In genomic region chr19:9861503-9861902, GRCh38 we compare ENCODE assay signal across 20 cellular contexts. TPM values are rescaled to one million over a fixed set of nuclear protein-coding genes. Genes with fewer than 3 reads are reported as not detected.
DNase-seq lines count a peak whose midpoint lies in the region; ATAC-seq lines count a peak whose summit lies in the region.
"Had no signal": no experiment of that assay in that cellular context is flagged by ENCODE, and none has a peak within 500 bp of the region (broad histone marks: within the 10 kb centered on the region; RNA-seq: fewer than 3 reads in every experiment).

No MANE protein-coding gene starts in this region.

- H3K9me3 Mint-ChIP-seq in T-helper 1 cell treated with Interleukin-12 subunit alpha and Interleukin-12 subunit beta and Interleukin-4 antibody, amounts not matched to agents 30 μg/mL and 1 μg/mL, for 36 hours: no peaks in the 10 kb centered on the region
- no peaks in the 10 kb centered on the region for H3K9me3 Mint-ChIP-seq in activated naive CD8-positive, alpha-beta T cell treated with anti-CD3 and anti-CD28 coated beads, Interleukin-2, amount 10 ng/mL, durations not matched to agents 7 days and 5 days
- H3K9me3 Mint-ChIP-seq in activated naive CD8-positive, alpha-beta T cell treated with anti-CD3 and anti-CD28 coated beads, Interleukin-2, amount 50 U/mL, for 24 hours: no peaks in the 10 kb centered on the region
- H3K9me3 Mint-ChIP-seq in central memory CD8-positive, alpha-beta T cell: no peaks in the 10 kb centered on the region

- H3K27ac Mint-ChIP-seq in T-helper 1 cell treated with Interleukin-12 subunit alpha and Interleukin-12 subunit beta and Interleukin-4 antibody, amounts not matched to agents 30 μg/mL and 1 μg/mL, for 36 hours: peak overlapping the region; percentile 76
- H3K27ac Mint-ChIP-seq in activated naive CD8-positive, alpha-beta T cell treated with anti-CD3 and anti-CD28 coated beads, Interleukin-2, amount 10 ng/mL, durations not matched to agents 7 days and 5 days: peak overlapping the region; percentile 99
- H3K27ac Mint-ChIP-seq in activated naive CD8-positive, alpha-beta T cell treated with anti-CD3 and anti-CD28 coated beads, Interleukin-2, amount 50 U/mL, for 24 hours: no peak overlapping the region
- peak overlapping the region; percentile 89 for H3K27ac Mint-ChIP-seq in central memory CD8-positive, alpha-beta T cell (ENCODE audit: low read depth)
- H3K27ac Mint-ChIP-seq: B cell had no signal

- H3K27me3 Mint-ChIP-seq in T-helper 1 cell treated with Interleukin-12 subunit alpha and Interleukin-12 subunit beta and Interleukin-4 antibody, amounts not matched to agents 30 μg/mL and 1 μg/mL, for 36 hours (ENCODE audit: low read depth): no peaks in the 10 kb centered on the region
- no peaks in the 10 kb centered on the region for H3K27me3 Mint-ChIP-seq in activated naive CD8-positive, alpha-beta T cell treated with anti-CD3 and anti-CD28 coated beads, Interleukin-2, amount 10 ng/mL, durations not matched to agents 7 days and 5 days
- no peaks in the 10 kb centered on the region for H3K27me3 Mint-ChIP-seq in activated naive CD8-positive, alpha-beta T cell treated with anti-CD3 and anti-CD28 coated beads, Interleukin-2, amount 50 U/mL, for 24 hours
- no peaks in the 10 kb centered on the region for H3K27me3 Mint-ChIP-seq in central memory CD8-positive, alpha-beta T cell

- DNase-seq in T-helper 1 cell: no peak
- DNase-seq in activated naive CD8-positive, alpha-beta T cell treated with anti-CD3 and anti-CD28 coated beads, Interleukin-2, amount 10 ng/mL, durations not matched to agents 7 days and 5 days: no peak
- no peak for DNase-seq in activated naive CD8-positive, alpha-beta T cell treated with anti-CD3 and anti-CD28 coated beads, Interleukin-2, amount 50 U/mL, for 24 hours
- no peak for DNase-seq in central memory CD8-positive, alpha-beta T cell (ENCODE audit: low spot score in 2 of 2)
- DNase-seq in NCI-H226: no peak
- DNase-seq in NCI-H2107 (lab: John Stamatoyannopoulos, UW): no peak
- DNase-seq in kidney glomerular epithelial cell (lab: John Stamatoyannopoulos, UW): no peak
- DNase-seq: Kasumi-1, MV-4-11, NCI-H1105, NCI-H1436 treated with DMSO at 0.1 percent for 48 hours, NCI-H1930, NCI-H526 treated with DMSO at 0.1 percent for 48 hours, PC-9, SJCRH30 had no signal

- POLR2A ChIA-PET in activated naive CD8-positive, alpha-beta T cell treated with anti-CD3 and anti-CD28 coated beads, Interleukin-2, amount 10 ng/mL, durations not matched to agents 7 days and 5 days (lab: Charles Lee): interaction anchor here (0.7 to 5.2 kb wide), 3 partner anchors 11 to 1803 kb away, joined by 3 to 26 read pairs (median 5); partner anchors contain the start of gene UBL5

- H3K4me3 Mint-ChIP-seq in T-helper 1 cell treated with Interleukin-12 subunit alpha and Interleukin-12 subunit beta and Interleukin-4 antibody, amounts not matched to agents 30 μg/mL and 1 μg/mL, for 36 hours: no peak overlapping the region
- peak overlapping the region; percentile 65 for H3K4me3 Mint-ChIP-seq in activated naive CD8-positive, alpha-beta T cell treated with anti-CD3 and anti-CD28 coated beads, Interleukin-2, amount 10 ng/mL, durations not matched to agents 7 days and 5 days
- H3K4me3 Mint-ChIP-seq in activated naive CD8-positive, alpha-beta T cell treated with anti-CD3 and anti-CD28 coated beads, Interleukin-2, amount 50 U/mL, for 24 hours: no peak overlapping the region
- H3K4me3 Mint-ChIP-seq in central memory CD8-positive, alpha-beta T cell: no peak overlapping the region
- H3K4me3 Mint-ChIP-seq: B cell had no signal

- no peak for ATAC-seq in activated naive CD8-positive, alpha-beta T cell treated with anti-CD3 and anti-CD28 coated beads, Interleukin-2, amount 10 ng/mL, durations not matched to agents 7 days and 5 days (ENCODE audit: low read depth)
- ATAC-seq in activated naive CD8-positive, alpha-beta T cell treated with anti-CD3 and anti-CD28 coated beads, Interleukin-2, amount 50 U/mL, for 24 hours: no peak
- no peak for ATAC-seq in central memory CD8-positive, alpha-beta T cell (replicated peaks; ENCODE audit: extremely low read depth, poor library complexity, severe bottlenecking)
- ATAC-seq: HCT116, HepG2, Right ventricle myocardium inferior had no signal

- peaks cover 67% of the 10 kb centered on the region for H3K4me1 Mint-ChIP-seq in T-helper 1 cell treated with Interleukin-12 subunit alpha and Interleukin-12 subunit beta and Interleukin-4 antibody, amounts not matched to agents 30 μg/mL and 1 μg/mL, for 36 hours (ENCODE audit: low read depth)
- H3K4me1 Mint-ChIP-seq in activated naive CD8-positive, alpha-beta T cell treated with anti-CD3 and anti-CD28 coated beads, Interleukin-2, amount 10 ng/mL, durations not matched to agents 7 days and 5 days: peaks cover 76% of the 10 kb centered on the region
- H3K4me1 Mint-ChIP-seq in activated naive CD8-positive, alpha-beta T cell treated with anti-CD3 and anti-CD28 coated beads, Interleukin-2, amount 50 U/mL, for 24 hours: peaks cover 69% of the 10 kb centered on the region
- peaks cover 75% of the 10 kb centered on the region for H3K4me1 Mint-ChIP-seq in central memory CD8-positive, alpha-beta T cell

- peaks cover 14% of the 10 kb centered on the region for H3K36me3 Mint-ChIP-seq in T-helper 1 cell treated with Interleukin-12 subunit alpha and Interleukin-12 subunit beta and Interleukin-4 antibody, amounts not matched to agents 30 μg/mL and 1 μg/mL, for 36 hours (ENCODE audit: low read depth)
- peaks cover 14% of the 10 kb centered on the region for H3K36me3 Mint-ChIP-seq in activated naive CD8-positive, alpha-beta T cell treated with anti-CD3 and anti-CD28 coated beads, Interleukin-2, amount 10 ng/mL, durations not matched to agents 7 days and 5 days
- no peaks in the 10 kb centered on the region for H3K36me3 Mint-ChIP-seq in activated naive CD8-positive, alpha-beta T cell treated with anti-CD3 and anti-CD28 coated beads, Interleukin-2, amount 50 U/mL, for 24 hours (ENCODE audit: low read depth)
- peaks cover 7% of the 10 kb centered on the region for H3K36me3 Mint-ChIP-seq in central memory CD8-positive, alpha-beta T cell (ENCODE audit: insufficient read depth)

RNA-seq across cellular contexts. Expression of gene PIN1, which starts 26.4 kb away (rescaled TPM):
- total RNA-seq in activated naive CD8-positive, alpha-beta T cell treated with anti-CD3 and anti-CD28 coated beads, Interleukin-2, amount 10 ng/mL, durations not matched to agents 7 days and 5 days: 100 to 1,000 TPM in 1 of 2 experiments, 10 to 100 TPM in 1; 95.1 to 101 TPM

RNA-seq across cellular contexts. Expression of gene UBL5, which starts 33.8 kb away (rescaled TPM):
- 100 to 1,000 TPM; 310 to 340 TPM for total RNA-seq in activated naive CD8-positive, alpha-beta T cell treated with anti-CD3 and anti-CD28 coated beads, Interleukin-2, amount 10 ng/mL, durations not matched to agents 7 days and 5 days

RNA-seq across cellular contexts. Expression of gene FBXL12, which starts 42.6 kb away (rescaled TPM):
- 10 to 100 TPM; 33.9 to 37.0 TPM for total RNA-seq in activated naive CD8-positive, alpha-beta T cell treated with anti-CD3 and anti-CD28 coated beads, Interleukin-2, amount 10 ng/mL, durations not matched to agents 7 days and 5 days
